In genomic region chr17:76251478-76252039, GRCh38 we compare ENCODE assay signal across 10 cellular contexts. TPM values are rescaled to one million over a fixed set of nuclear protein-coding genes. Genes with fewer than 3 reads are reported as not detected.
DNase-seq lines count a peak whose midpoint lies in the region; ATAC-seq, FAIRE-seq and TF ChIP-seq lines count a peak whose summit lies in the region.
"Had no signal": no experiment of that assay in that cellular context is flagged by ENCODE, and none has a peak within 500 bp of the region (broad histone marks: within the 10 kb centered on the region; RNA-seq: fewer than 3 reads in every experiment).

No MANE protein-coding gene starts in this region.

- H3K9me3 ChIP-seq in body of pancreas (no peaks in the 10 kb centered on the region), mucosa of descending colon (no peaks in the 10 kb centered on the region)

- H3K4me1 ChIP-seq in body of pancreas: peaks cover 29% of the 10 kb centered on the region
- peaks cover 9% of the 10 kb centered on the region for H3K4me1 ChIP-seq in mucosa of descending colon (ENCODE audit: low read depth)

- no peak for TF ChIP-seq POLR2A in body of pancreas (IDR thresholded peaks at IDR 0.05)

- WGBS in body of pancreas, 2 donors: 72 to 81% methylated on average over 8 of the region's 8 CpGs

- TF ChIP-seq CTCF in body of pancreas (IDR thresholded peaks at IDR 0.05): no peak
- TF ChIP-seq CTCF in mucosa of descending colon (IDR thresholded peaks at IDR 0.05): no peak

- DNase-seq in cardiac septum (ENCODE audit: low spot score) (peak; percentile 54), Right ventricle myocardium inferior (ENCODE audit: missing footprints) (no peak), body of pancreas (no peak), mucosa of descending colon (peak in 1 of 3 donors; percentile 51), urothelium cell line (ENCODE audit: low spot score) (no peak), NCI-H187 (lab: John Stamatoyannopoulos, UW) (no peak), NCI-H187 treated with DMSO at 0.1 percent for 48 hours (lab: John Stamatoyannopoulos, UW) (no peak), nucleus accumbens (lab: John Stamatoyannopoulos, UW) (no peak)
- DNase-seq: NCI-H1417 had no signal

- no peaks in the 10 kb centered on the region for H3K36me3 ChIP-seq in body of pancreas (replicated peaks in 1 of 2; ENCODE audit: insufficient read depth in 1 of 2, low read depth in 2 of 2)
- no peaks in the 10 kb centered on the region for H3K36me3 ChIP-seq in mucosa of descending colon (ENCODE audit: low read depth)

- peak; percentile 5 for FAIRE-seq in urothelium cell line (lab: Jason Lieb, UNC)
- FAIRE-seq: islet of Langerhans had no signal

- ATAC-seq in Right ventricle myocardium inferior: no peak
- peak; percentile 4 for ATAC-seq in body of pancreas
- ATAC-seq in mucosa of descending colon: peak; percentile 71

- intact Hi-C loops in cardiac septum (cut with DNase I) (no loop called here), Right ventricle myocardium inferior (cut with DNase I) (no loop called here), body of pancreas (cut with DNase I) (no loop called here), mucosa of descending colon (cut with DNase I, micrococcal nuclease) (no loop called here)

- H3K27me3 ChIP-seq in body of pancreas: no peaks in the 10 kb centered on the region

- H3K27ac ChIP-seq in body of pancreas: peak overlapping the region in 3 of 4 donors; percentile 75 to 84 (median 81)

- H3K4me3 ChIP-seq in body of pancreas (no peak overlapping the region), mucosa of descending colon (no peak overlapping the region)

RNA-seq across cellular contexts. Expression of gene RNF157, which starts 11.3 kb away (rescaled TPM):
- total RNA-seq in cardiac septum (2.5 TPM), Right ventricle myocardium inferior (19.4 TPM), body of pancreas (10 to 100 TPM in 1 of 2 donors, 1 to 10 TPM in 1; 4.7 to 29.3 TPM), mucosa of descending colon (10 to 100 TPM; 11.6 to 45.8 (median 17.5) TPM)

RNA-seq across cellular contexts. Expression of gene UBALD2, which starts 13.6 kb away (rescaled TPM):
- 22.7 TPM for total RNA-seq in cardiac septum
- total RNA-seq in Right ventricle myocardium inferior: 30.4 TPM
- 1 to 10 TPM; 4.2 to 7.3 TPM for total RNA-seq in body of pancreas
- total RNA-seq in mucosa of descending colon: 100 to 1,000 TPM in 1 of 3 donors, 10 to 100 TPM in 2; 46.6 to 132 (median 99.1) TPM

RNA-seq across cellular contexts. Expression of gene QRICH2, which starts 56.5 kb away (rescaled TPM):
- total RNA-seq in cardiac septum (1.8 TPM), Right ventricle myocardium inferior (3.6 TPM), body of pancreas (1 to 10 TPM in 1 of 2 donors, under 1 TPM in 1; 0.66 to 1.6 TPM), mucosa of descending colon (1 to 10 TPM; 1.6 to 4.7 (median 3.2) TPM)
